Comparison of ENCODE assay signal across 16 cellular contexts in genomic region chr2:224929512-224929911, GRCh38.
A peak's percentile ranks its signal among the peaks of the same experiment; 100 is the strongest.
DNase-seq lines count a peak whose midpoint lies in the region; ATAC-seq lines count a peak whose summit lies in the region.
"Had no signal": no experiment of that assay in that cellular context is flagged by ENCODE, and none has a peak within 500 bp of the region (broad histone marks: within the 10 kb centered on the region; RNA-seq: fewer than 3 reads in every experiment).

No MANE protein-coding gene starts in this region.

- no peaks in the 10 kb centered on the region for H3K27me3 Mint-ChIP-seq in stimulated activated naive CD8-positive, alpha-beta T cell treated with anti-CD3 and anti-CD28 coated beads, Interleukin-15, Interleukin-2, amounts not matched to agents 100 ng/mL and 50 ng/mL, for 24 hours
- H3K27me3 Mint-ChIP-seq in activated CD4-positive, alpha-beta memory T cell treated with anti-CD3 and anti-CD28 coated beads, Interleukin-2, amount 10 ng/mL, durations not matched to agents 7 days and 5 days: no peaks in the 10 kb centered on the region
- H3K27me3 Mint-ChIP-seq in immature natural killer cell (ENCODE audit: low read depth in 3 of 3): peaks cover 3 to 6% (median 4%) of the 10 kb centered on the region in 3 donors
- H3K27me3 Mint-ChIP-seq: memory B cell had no signal

- POLR2A ChIA-PET in activated CD4-positive, alpha-beta memory T cell treated with anti-CD3 and anti-CD28 coated beads, Interleukin-2, amount 10 ng/mL, durations not matched to agents 7 days and 5 days (lab: Charles Lee): interaction anchor here (1.2 to 11.6 kb wide), 4 partner anchors 15 to 112 kb away, joined by 4 to 546 read pairs (median 32); partner anchors contain the start of gene DOCK10

- H3K9me3 Mint-ChIP-seq in stimulated activated naive CD8-positive, alpha-beta T cell treated with anti-CD3 and anti-CD28 coated beads, Interleukin-15, Interleukin-2, amounts not matched to agents 100 ng/mL and 50 ng/mL, for 24 hours: no peaks in the 10 kb centered on the region
- no peaks in the 10 kb centered on the region for H3K9me3 Mint-ChIP-seq in activated CD4-positive, alpha-beta memory T cell treated with anti-CD3 and anti-CD28 coated beads, Interleukin-2, amount 10 ng/mL, durations not matched to agents 7 days and 5 days
- no peaks in the 10 kb centered on the region for H3K9me3 Mint-ChIP-seq in immature natural killer cell
- H3K9me3 Mint-ChIP-seq: memory B cell had no signal

- no peak for DNase-seq in stimulated activated naive CD8-positive, alpha-beta T cell treated with anti-CD3 and anti-CD28 coated beads, Interleukin-15, Interleukin-2, amounts not matched to agents 100 U/mL and 50 U/mL, for 24 hours
- DNase-seq in activated CD4-positive, alpha-beta memory T cell treated with anti-CD3 and anti-CD28 coated beads, Interleukin-2, amount 10 ng/mL, durations not matched to agents 7 days and 5 days: no peak
- DNase-seq in immature natural killer cell (no peak), NCI-H1105 (lab: John Stamatoyannopoulos, UW) (no peak), nucleus accumbens (lab: John Stamatoyannopoulos, UW) (no peak)
- DNase-seq in stimulated activated CD4-positive, alpha-beta T cell treated with anti-CD3 and anti-CD28 coated beads, Interleukin-15, amount 100 ng/mL, for 24 hours: no peak
- DNase-seq: activated CD4-positive, alpha-beta T cell treated with anti-CD3 and anti-CD28 coated beads, Interleukin-2, amount 50 U/mL, for 1 hour; activated effector memory CD4-positive, alpha-beta T cell treated with Interleukin-2 at 50 U/mL for 16 hours; DMS 273 treated with DMSO at 0.1 percent for 48 hours; NCI-H2029 treated with DMSO at 0.1 percent for 48 hours; NCI-H510A treated with DMSO at 0.1 percent for 48 hours; SIG-M5; T1000 had no signal

- H3K4me3 Mint-ChIP-seq in stimulated activated naive CD8-positive, alpha-beta T cell treated with anti-CD3 and anti-CD28 coated beads, Interleukin-15, Interleukin-2, amounts not matched to agents 100 ng/mL and 50 ng/mL, for 24 hours: peak overlapping the region; percentile 21
- peak overlapping the region; percentile 54 for H3K4me3 Mint-ChIP-seq in activated CD4-positive, alpha-beta memory T cell treated with anti-CD3 and anti-CD28 coated beads, Interleukin-2, amount 10 ng/mL, durations not matched to agents 7 days and 5 days
- H3K4me3 Mint-ChIP-seq in immature natural killer cell: peak overlapping the region; percentile 18 to 78 (median 68)
- H3K4me3 Mint-ChIP-seq: memory B cell had no signal

- peaks cover 76% of the 10 kb centered on the region for H3K36me3 Mint-ChIP-seq in stimulated activated naive CD8-positive, alpha-beta T cell treated with anti-CD3 and anti-CD28 coated beads, Interleukin-15, Interleukin-2, amounts not matched to agents 100 ng/mL and 50 ng/mL, for 24 hours (ENCODE audit: low read depth)
- H3K36me3 Mint-ChIP-seq in activated CD4-positive, alpha-beta memory T cell treated with anti-CD3 and anti-CD28 coated beads, Interleukin-2, amount 10 ng/mL, durations not matched to agents 7 days and 5 days (ENCODE audit: low read depth): peaks cover 89% of the 10 kb centered on the region
- H3K36me3 Mint-ChIP-seq in immature natural killer cell: peaks cover 19 to 39% (median 22%) of the 10 kb centered on the region in 3 donors

- peaks cover 100% of the 10 kb centered on the region for H3K4me1 Mint-ChIP-seq in stimulated activated naive CD8-positive, alpha-beta T cell treated with anti-CD3 and anti-CD28 coated beads, Interleukin-15, Interleukin-2, amounts not matched to agents 100 ng/mL and 50 ng/mL, for 24 hours (ENCODE audit: low read depth)
- peaks cover 99% of the 10 kb centered on the region for H3K4me1 Mint-ChIP-seq in activated CD4-positive, alpha-beta memory T cell treated with anti-CD3 and anti-CD28 coated beads, Interleukin-2, amount 10 ng/mL, durations not matched to agents 7 days and 5 days
- H3K4me1 Mint-ChIP-seq in immature natural killer cell: peaks cover 94 to 100% of the 10 kb centered on the region in 2 donors

- H3K27ac Mint-ChIP-seq in stimulated activated naive CD8-positive, alpha-beta T cell treated with anti-CD3 and anti-CD28 coated beads, Interleukin-15, Interleukin-2, amounts not matched to agents 100 ng/mL and 50 ng/mL, for 24 hours: peak overlapping the region; percentile 99
- peak overlapping the region; percentile 92 for H3K27ac Mint-ChIP-seq in activated CD4-positive, alpha-beta memory T cell treated with anti-CD3 and anti-CD28 coated beads, Interleukin-2, amount 10 ng/mL, durations not matched to agents 7 days and 5 days
- H3K27ac Mint-ChIP-seq in immature natural killer cell: peak overlapping the region; percentile 85 to 98 (median 90)

- CTCF ChIA-PET in activated CD4-positive, alpha-beta memory T cell treated with anti-CD3 and anti-CD28 coated beads, Interleukin-2, amount 10 ng/mL, durations not matched to agents 7 days and 5 days (lab: Charles Lee): interaction anchor here (0.6 kb wide), 1 partner anchor 153 kb away, joined by 3 read pairs; no protein-coding TSS in a partner anchor

- ATAC-seq in stimulated activated naive CD8-positive, alpha-beta T cell treated with anti-CD3 and anti-CD28 coated beads, Interleukin-15, Interleukin-2, amounts not matched to agents 100 U/mL and 50 U/mL, for 24 hours: no peak
- no peak for ATAC-seq in HG03469 (IDR thresholded peaks at IDR 0.05; ENCODE audit: unreplicated experiment)
